Comparison of ENCODE assay signal across 18 cellular contexts in the genomic region with DNA sequence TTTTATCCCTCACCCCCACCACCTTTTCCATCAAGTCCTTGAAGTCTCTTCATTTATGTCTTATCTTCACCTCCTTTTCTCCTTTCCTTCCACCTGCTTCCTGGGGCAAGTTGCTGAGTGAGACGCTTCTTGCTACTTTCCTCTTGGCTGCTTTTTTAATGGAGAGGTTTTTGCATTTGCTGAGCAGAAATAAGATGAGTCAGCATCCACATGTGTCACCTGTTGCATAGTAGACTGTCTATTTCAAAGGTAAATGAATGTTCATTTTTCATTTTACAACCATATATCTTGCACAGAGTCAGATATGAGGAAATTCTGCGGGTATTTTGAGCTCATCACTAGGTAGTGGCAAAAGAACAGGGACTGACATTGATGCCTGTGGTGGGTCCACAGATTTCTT. TPM values are rescaled to one million over a fixed set of nuclear protein-coding genes. Genes with fewer than 3 reads are reported as not detected.
A peak's percentile ranks its signal among the peaks of the same experiment; 100 is the strongest.
DNase-seq lines count a peak whose midpoint lies in the region; ATAC-seq, FAIRE-seq and TF ChIP-seq lines count a peak whose summit lies in the region.
"Had no signal": no experiment of that assay in that cellular context is flagged by ENCODE, and none has a peak within 500 bp of the region (broad histone marks: within the 10 kb centered on the region; RNA-seq: fewer than 3 reads in every experiment).

No MANE protein-coding gene starts in this region.

- no peak overlapping the region for H4K91ac ChIP-seq in IMR-90 (ENCODE audit: insufficient read depth, low read depth, low read length)

- no peak overlapping the region for H3K4me3 Mint-ChIP-seq in type B pancreatic cell
- H3K4me3 Mint-ChIP-seq: CD4-positive, CD25-positive, alpha-beta regulatory T cell; CD8-positive, alpha-beta memory T cell; H9 had no signal

- dilution Hi-C loops in IMR-90 (cut with HindIII; ENCODE audit: low sequenced_read_pairs, unreplicated experiment): no loop called here

- H3K27ac ChIP-seq in A549: no peak overlapping the region
- H3K27ac ChIP-seq in IMR-90 (ENCODE audit: insufficient read depth, low read length): no peak overlapping the region
- no peak overlapping the region for H3K27ac ChIP-seq in substantia nigra (ENCODE audit: low read depth, low read length, poor library complexity, severe bottlenecking)

- H3K27me3 Mint-ChIP-seq in type B pancreatic cell: no peaks in the 10 kb centered on the region

- peaks cover 12% of the 10 kb centered on the region for H3K4me1 Mint-ChIP-seq in type B pancreatic cell (ENCODE audit: unreplicated experiment)
- H3K4me1 Mint-ChIP-seq: CD4-positive, CD25-positive, alpha-beta regulatory T cell; CD8-positive, alpha-beta memory T cell had no signal

- no peaks in the 10 kb centered on the region for H3K9me3 ChIP-seq in A549
- H3K9me3 ChIP-seq in IMR-90 (ENCODE audit: control insufficient read depth, insufficient read depth, low read length): no peaks in the 10 kb centered on the region
- H3K9me3 ChIP-seq: BE2C had no signal

- FAIRE-seq in A549 (lab: Jason Lieb, UNC): no peak
- FAIRE-seq: G401.6 had no signal

- H3K4me3 ChIP-seq in A549: no peak overlapping the region
- no peak overlapping the region for H3K4me3 ChIP-seq in IMR-90 (ENCODE audit: insufficient read depth, low read depth, low read length)
- H3K4me3 ChIP-seq in epithelial cell of esophagus (ENCODE audit: low read length): no peak overlapping the region

- H3K27ac Mint-ChIP-seq in type B pancreatic cell: peak overlapping the region; percentile 37
- H3K27ac Mint-ChIP-seq: CD4-positive, CD25-positive, alpha-beta regulatory T cell; H9 had no signal

- H3K23ac ChIP-seq in IMR-90 (ENCODE audit: low read depth, low read length): no peak overlapping the region

- ATAC-seq in A549 (no peak), IMR-90 (ENCODE audit: low read depth) (no peak), GM18505 (IDR thresholded peaks at IDR 0.05; ENCODE audit: unreplicated experiment) (no peak)

- CTCF ChIA-PET in A549 (lab: Yijun Ruan, JAX) (interaction anchor here (1.6 kb wide), 1 partner anchor 9 kb away, joined by 3 read pairs; no protein-coding TSS in a partner anchor), IMR-90 (lab: Yijun Ruan, JAX) (no interaction called here)

- in situ Hi-C loops in IMR-90 (cut with MboI; ENCODE audit: low sequenced_read_pairs): no loop called here

- intact Hi-C loops in IMR-90 (cut with micrococcal nuclease): no loop called here

- H3K4ac ChIP-seq in IMR-90 (ENCODE audit: low read depth, low read length): no peak overlapping the region

- H2AFZ ChIP-seq in IMR-90 (replicated peaks; ENCODE audit: low read length, poor library complexity): no peak overlapping the region

- H3K14ac ChIP-seq in IMR-90 (replicated peaks; ENCODE audit: low read depth, low read length): no peak overlapping the region

- H3K56ac ChIP-seq in IMR-90 (ENCODE audit: extremely low read depth, insufficient read depth, low read length): no peak overlapping the region

- TF ChIP-seq CTCF in A549 (IDR thresholded peaks at IDR 0.05) (no peak), IMR-90 (conservative IDR thresholded peaks at IDR 0.05; ENCODE audit: low read depth, low read length) (no peak), epithelial cell of esophagus (IDR thresholded peaks at IDR 0.05; ENCODE audit: insufficient read depth, low read depth, low read length, missing control alignments) (no peak), type B pancreatic cell (conservative IDR thresholded peaks at IDR 0.05) (no peak)

- no peak overlapping the region for H2AK9ac ChIP-seq in IMR-90 (replicated peaks; ENCODE audit: low read depth, low read length, poor library complexity)

- no peak overlapping the region for H2BK20ac ChIP-seq in IMR-90 (ENCODE audit: low read depth, low read length)

- H2BK5ac ChIP-seq in IMR-90 (ENCODE audit: low read depth, low read length, poor library complexity, severe bottlenecking): no peak overlapping the region

- DNase-seq in A549 (ENCODE audit: low read depth in 1 of 2, low spot score in 1 of 2) (no peak), IMR-90 (no peak), epithelial cell of esophagus (ENCODE audit: low read depth) (peak; percentile 43), type B pancreatic cell (ENCODE audit: extremely low spot score, unreplicated experiment) (no peak), substantia nigra (lab: John Stamatoyannopoulos, UW) (no peak), AG20443 (ENCODE audit: low spot score) (no peak)
- DNase-seq: 8988T; BE2C; C1 segment of cervical spinal cord; CD4-positive, CD25-positive, alpha-beta regulatory T cell; CD8-positive, alpha-beta memory T cell; COR-L47; DMS 273 treated with DMSO at 0.1 percent for 48 hours; DMS53; GOT3; H9 had no signal

- H4K8ac ChIP-seq in IMR-90 (ENCODE audit: low read depth in 2 of 2, low read length in 2 of 2): no peak overlapping the region

- H2BK15ac ChIP-seq in IMR-90 (ENCODE audit: low read depth, low read length): no peak overlapping the region

- H2AK5ac ChIP-seq in IMR-90 (ENCODE audit: low read depth, low read length): no peak overlapping the region

- H3K36me3 Mint-ChIP-seq in type B pancreatic cell: peaks cover 4% of the 10 kb centered on the region
- H3K36me3 Mint-ChIP-seq: CD4-positive, CD25-positive, alpha-beta regulatory T cell had no signal

- H3K18ac ChIP-seq in IMR-90 (ENCODE audit: low read depth, low read length): no peak overlapping the region

- peaks cover 15% of the 10 kb centered on the region for H3K9me1 ChIP-seq in IMR-90 (ENCODE audit: insufficient read depth, low read length)

- H3K4me2 ChIP-seq in A549 (no peak overlapping the region), IMR-90 (ENCODE audit: low read depth, low read length) (no peak overlapping the region)

- H4K20me1 ChIP-seq in IMR-90 (ENCODE audit: insufficient read depth, low read length): no peaks in the 10 kb centered on the region

- TF ChIP-seq POLR2A in A549 (IDR thresholded peaks at IDR 0.05; ENCODE audit: low read length) (no peak), IMR-90 (IDR thresholded peaks at IDR 0.05; ENCODE audit: low read depth, low read length) (no peak), GM18505 (IDR thresholded peaks at IDR 0.05; ENCODE audit: borderline replicate concordance, extremely low read depth, insufficient read depth, insufficient read length) (no peak)

- peaks cover 16% of the 10 kb centered on the region for H3K4me1 ChIP-seq in A549
- H3K4me1 ChIP-seq in IMR-90 (ENCODE audit: control insufficient read depth, insufficient read depth, low read length): peaks cover 4% of the 10 kb centered on the region
- H3K4me1 ChIP-seq: BE2C had no signal

- no peaks in the 10 kb centered on the region for H3K27me3 ChIP-seq in IMR-90 (ENCODE audit: control insufficient read depth, insufficient read depth, low read length)
- H3K27me3 ChIP-seq: BE2C had no signal

- WGBS in A549 (ENCODE audit: missing lambda C conversion rate): 86% methylated on average over 2 of the region's 2 CpGs
- no CpG with 5 or more reads among the region's 2 CpGs for WGBS in IMR-90 (ENCODE audit: extremely low coverage in 2 of 2, insufficient read length in 1 of 2), 2 experiments

- BruUV-seq in IMR-90 (replicated peaks; lab: Mats Ljungman, UMichigan): no TSS peak

- POLR2A ChIA-PET in A549 (lab: Yijun Ruan, JAX): no interaction called here
- POLR2A ChIA-PET in IMR-90 (lab: Charles Lee; ENCODE audit: unreplicated experiment): no interaction called here

- H3K9me3 Mint-ChIP-seq in type B pancreatic cell: no peaks in the 10 kb centered on the region
- H3K9me3 Mint-ChIP-seq: CD8-positive, alpha-beta memory T cell; H9 had no signal

- no peak overlapping the region for H4K5ac ChIP-seq in IMR-90 (ENCODE audit: low read depth, low read length)

- H3K36me3 ChIP-seq in IMR-90 (ENCODE audit: control insufficient read depth, insufficient read depth, low read length): peaks cover 3% of the 10 kb centered on the region; the same call in 1 of the 2 replicates
- H3K36me3 ChIP-seq: BE2C had no signal

- no peak overlapping the region for H3K9ac ChIP-seq in IMR-90 (ENCODE audit: low read depth, low read length)

- TF ChIP-seq RAD21 in A549 (conservative IDR thresholded peaks at IDR 0.05 in 1 of 2, IDR thresholded peaks at IDR 0.05 in 1 of 2) (no peak), IMR-90 (IDR thresholded peaks at IDR 0.05; ENCODE audit: low read length) (no peak)

- TF ChIP-seq EP300 in A549 (IDR thresholded peaks at IDR 0.05): no peak

- H2BK120ac ChIP-seq in IMR-90 (ENCODE audit: low read depth, low read length): no peak overlapping the region

- peaks cover 7 to 42% of the 10 kb centered on the region in 2 experiments; a peak in 3 of 4 replicates for H3K79me1 ChIP-seq in IMR-90 (ENCODE audit: low read depth in 1 of 2, low read length in 2 of 2)

TF ChIP-seq in A549, 52 proteins besides CTCF, POLR2A, EP300 and RAD21:
- peak; percentile 89 for TF ChIP-seq MAFK (IDR thresholded peaks at IDR 0.05; ENCODE audit: partially characterized antibody)
- TF ChIP-seq FOSL2 (IDR thresholded peaks at IDR 0.05): no peak
- TF ChIP-seq FOSL2 (CRISPR knock-in tag; IDR thresholded peaks at IDR 0.05): no peak

TF ChIP-seq in IMR-90, 13 proteins besides CTCF, POLR2A, EP300 and RAD21:
- peak; percentile 87 for TF ChIP-seq MAFK (IDR thresholded peaks at IDR 0.05; ENCODE audit: low read depth, low read length)
- TF ChIP-seq CEBPB (IDR thresholded peaks at IDR 0.05; ENCODE audit: low read depth, low read length): no peak
TF ChIP-seq in IMR-90: peak in this region for 1.

RNA-seq across cellular contexts. Expression of a gene that starts 18.6 kb away (rescaled TPM):
- 10.3 and 11.5 TPM in 2 replicates for polyA plus RNA-seq in A549 (2011; rRNA removed)
- polyA plus RNA-seq in A549 (2012; cell fraction: cytosol; rRNA removed): 3.3 and 3.8 TPM in 2 replicates
- polyA plus RNA-seq in A549 (2012; cell fraction: nucleus; rRNA removed): 3.2 and 9.3 TPM in 2 replicates
- polyA plus RNA-seq in A549 (2017; fragmentation: RNase III; extraction: RNeasy Plus Mini Kit Qiagen cat#74134 plus additional on column Dnase treatment): 7.0 to 7.7 TPM (median 7.5 TPM) in 3 replicates
- 11.5 and 14.5 TPM in 2 replicates for polyA minus RNA-seq in A549 (2011; rRNA and poly(A)+ RNA removed)
- total RNA-seq in IMR-90 (2012; rRNA removed): 12.5 and 16.1 TPM in 2 replicates
- 6.4 and 7.5 TPM in 2 replicates for polyA plus RNA-seq in IMR-90 (2012; rRNA removed)
- polyA plus RNA-seq in IMR-90 (2012; cell fraction: cytosol; rRNA removed): 1.9 and 5.1 TPM in 2 replicates
- polyA plus RNA-seq in IMR-90 (2012; cell fraction: nucleus; rRNA removed; ENCODE audit: low replicate concordance): 4.1 and 21.4 TPM in 2 replicates
- 8.4 and 11.9 TPM in 2 replicates for total RNA-seq in type B pancreatic cell (ENCODE audit: low replicate concordance)

RNA-seq across cellular contexts. Expression of a gene that starts 28.3 kb away (rescaled TPM):
- polyA plus RNA-seq in A549 (2011; rRNA removed) (not detected in 2 replicates), A549 (2017; fragmentation: RNase III; extraction: RNeasy Plus Mini Kit Qiagen cat#74134 plus additional on column Dnase treatment) (not detected in 3 replicates), IMR-90 (2012; rRNA removed) (not detected in 2 replicates)
- not detected in 2 replicates for polyA plus RNA-seq in A549 (2012; cell fraction: cytosol; rRNA removed)
- not detected in 2 replicates for polyA plus RNA-seq in A549 (2012; cell fraction: nucleus; rRNA removed)
- not detected in 2 replicates for polyA minus RNA-seq in A549 (2011; rRNA and poly(A)+ RNA removed)
- total RNA-seq in IMR-90 (2012; rRNA removed) (not detected in 2 replicates), type B pancreatic cell (ENCODE audit: low replicate concordance) (not detected in 2 replicates)
- polyA plus RNA-seq in IMR-90 (2012; cell fraction: cytosol; rRNA removed): not detected in 2 replicates
- polyA plus RNA-seq in IMR-90 (2012; cell fraction: nucleus; rRNA removed; ENCODE audit: low replicate concordance): not detected in 2 replicates
- total RNA-seq: H9 had no signal
